Comparison of ENCODE assay signal across 27 cellular contexts in the genomic region with DNA sequence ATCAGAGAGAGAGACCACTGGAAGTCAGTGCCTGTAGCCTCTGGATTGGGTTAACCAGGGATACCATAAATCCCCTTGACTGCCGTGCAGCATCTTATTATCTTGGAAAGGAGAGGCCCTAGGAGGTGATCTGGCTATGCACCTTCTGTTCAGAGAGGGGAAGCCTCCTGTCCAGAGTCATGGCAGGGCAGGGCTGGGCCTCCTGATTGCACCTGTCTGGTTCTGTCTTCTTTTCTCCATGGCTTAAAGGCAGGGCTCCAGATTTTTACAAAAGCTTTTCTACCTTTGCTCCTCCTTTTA.
"Had no signal": no experiment of that assay in that cellular context is flagged by ENCODE, and none has a peak within 500 bp of the region (broad histone marks: within the 10 kb centered on the region; RNA-seq: fewer than 3 reads in every experiment).

No MANE protein-coding gene starts in this region.

- ATAC-seq: activated T-cell treated with anti-CD3 and anti-CD28 coated beads, Interleukin-2, amount 50 U/mL, for 4 hours; activated T-helper 17 cell treated with anti-CD3 and anti-CD28 coated beads, Interleukin-2, amount 50 U/mL, for 72 hours; effector memory CD8-positive, alpha-beta T cell; gastroesophageal sphincter; naive thymus-derived CD8-positive, alpha-beta T cell; right cardiac atrium; stimulated activated naive B cell treated with anti-CD40 and anti-IgM and Interleukin-4, amounts not matched to agents 10 μg/mL and 1 μg/mL and 100 μg/mL, for 72 hours; upper lobe of right lung; WTC11 had no signal

- DNase-seq: activated CD4-positive, alpha-beta memory T cell treated with anti-CD3 and anti-CD28 coated beads, Interleukin-2, amount 10 ng/mL, durations not matched to agents 7 days and 5 days; activated CD4-positive, alpha-beta T cell treated with anti-CD3 and anti-CD28 coated beads for 1 hour; activated CD4-positive, alpha-beta T cell treated with anti-CD3 and anti-CD28 coated beads, Interleukin-2, amount 10 ng/mL, durations not matched to agents 7 days and 5 days; activated gamma-delta T cell treated with Interleukin-2 at 50 U/mL for 16 hours; activated naive CD4-positive, alpha-beta T cell treated with anti-CD3 and anti-CD28 coated beads, Interleukin-2, amount 50 U/mL, for 16 hours; activated T-cell treated with anti-CD3 and anti-CD28 coated beads, Interleukin-2, amount 50 U/mL, for 4 hours; amniotic stem cell; caudate nucleus; cortex of kidney; effector memory CD8-positive, alpha-beta T cell; erythroblast; head of caudate nucleus; hypothalamus; immature natural killer cell; midbrain; naive thymus-derived CD8-positive, alpha-beta T cell; occipital lobe; right cardiac atrium; stimulated activated CD4-positive, alpha-beta T cell treated with anti-CD3 and anti-CD28 coated beads, Interleukin-15, amount 100 ng/mL, for 24 hours; stimulated activated CD4-positive, alpha-beta T cell treated with anti-CD3 and anti-CD28 coated beads, Interleukin-2, amount 100 ng/mL, for 24 hours; stimulated activated naive B cell treated with anti-CD40 and anti-IgM and Interleukin-4, amounts not matched to agents 10 μg/mL and 1 μg/mL and 100 μg/mL, for 72 hours; stomach; thyroid gland; upper lobe of right lung had no signal
